8 cellular contexts compared by ENCODE assay signal in genomic region chr2:156908825-156909224, GRCh38.
A peak's percentile ranks its signal among the peaks of the same experiment; 100 is the strongest.
DNase-seq lines count a peak whose midpoint lies in the region; ATAC-seq and TF ChIP-seq lines count a peak whose summit lies in the region.
"Had no signal": no experiment of that assay in that cellular context is flagged by ENCODE, and none has a peak within 500 bp of the region (broad histone marks: within the 10 kb centered on the region; RNA-seq: fewer than 3 reads in every experiment).

No MANE protein-coding gene starts in this region.

- POLR2A ChIA-PET in PC-3 (lab: Charles Lee; ENCODE audit: unreplicated experiment), result no interaction called here

- intact Hi-C loops in PC-3 (cut with micrococcal nuclease), result loop anchor here (1.0 to 5.0 kb wide), 4 partner anchors 26 to 273 kb away; no protein-coding TSS in a partner anchor

- H3F3A ChIP-seq in PC-3 (ENCODE audit: low read length, unreplicated experiment), result peaks cover 10% of the 10 kb centered on the region

- H3K27ac Mint-ChIP-seq in type B pancreatic cell, result no peak overlapping the region
- H3K27ac Mint-ChIP-seq: dendritic cell treated with granulocyte-macrophage colony-stimulating factor and Interleukin-4, amounts not matched to agents 40 ng/mL and 50 ng/mL, for 4 days had no signal

- H3K36me3 ChIP-seq in PC-3 (ENCODE audit: low read depth, low read length), result no peaks in the 10 kb centered on the region

- no peaks in the 10 kb centered on the region for H3K79me2 ChIP-seq in PC-3 (ENCODE audit: low read length)

- no peaks in the 10 kb centered on the region for H3K27me3 Mint-ChIP-seq in type B pancreatic cell
- no peaks in the 10 kb centered on the region for H3K27me3 Mint-ChIP-seq in activated T-cell treated with anti-CD3 and anti-CD28 coated beads, Interleukin-2, amount 50 U/mL, for 4 hours (ENCODE audit: low read depth)

- peak overlapping the region; percentile 70 for H3K27ac ChIP-seq in PC-3 (ENCODE audit: low read length)

- H3K27me3 ChIP-seq in PC-3 (ENCODE audit: low read length), result no peaks in the 10 kb centered on the region

- TF ChIP-seq CTCF in PC-3 (conservative IDR thresholded peaks at IDR 0.05; ENCODE audit: low read depth, low read length), result no peak
- no peak for TF ChIP-seq CTCF in type B pancreatic cell (conservative IDR thresholded peaks at IDR 0.05)

- H4K20me1 ChIP-seq in PC-3 (ENCODE audit: low read length), result no peaks in the 10 kb centered on the region

- CTCF ChIA-PET in PC-3 (lab: Charles Lee), result no interaction called here

- H3K4me3 ChIP-seq in PC-3 (ENCODE audit: low read length) (no peak overlapping the region), skeletal muscle cell (ENCODE audit: low read depth, low read length) (no peak overlapping the region)

- peaks cover 28% of the 10 kb centered on the region for H3K4me1 ChIP-seq in PC-3 (ENCODE audit: insufficient read depth, low read length)

- no peaks in the 10 kb centered on the region for H3K4me1 Mint-ChIP-seq in type B pancreatic cell (ENCODE audit: unreplicated experiment)
- H3K4me1 Mint-ChIP-seq in activated T-cell treated with anti-CD3 and anti-CD28 coated beads, Interleukin-2, amount 50 U/mL, for 4 hours (ENCODE audit: low read depth), result no peaks in the 10 kb centered on the region

- no peaks in the 10 kb centered on the region for H3K9me2 ChIP-seq in PC-3 (replicated peaks; ENCODE audit: low read length)

- peak; percentile 89 for DNase-seq in PC-3
- peak; percentile 34 for DNase-seq in skeletal muscle cell (ENCODE audit: low read depth)
- no peak for DNase-seq in type B pancreatic cell (ENCODE audit: extremely low spot score, unreplicated experiment)
- no peak for DNase-seq in NCI-H748 (lab: John Stamatoyannopoulos, UW; ENCODE audit: unreplicated experiment)
- no peak for DNase-seq in activated T-cell treated with anti-CD3 and anti-CD28 coated beads, Interleukin-2, amount 50 U/mL, for 4 hours

- H3K9ac ChIP-seq in PC-3 (ENCODE audit: low read length), result no peak overlapping the region

- H3K4me3 Mint-ChIP-seq in type B pancreatic cell, result no peak overlapping the region
- no peak overlapping the region for H3K4me3 Mint-ChIP-seq in activated T-cell treated with anti-CD3 and anti-CD28 coated beads, Interleukin-2, amount 50 U/mL, for 4 hours
- H3K4me3 Mint-ChIP-seq: dendritic cell treated with granulocyte-macrophage colony-stimulating factor and Interleukin-4, amounts not matched to agents 40 ng/mL and 50 ng/mL, for 4 days had no signal

- no TSS peak for BruUV-seq in PC-3 (replicated peaks; lab: Mats Ljungman, UMichigan)

- H3K4me2 ChIP-seq in PC-3 (ENCODE audit: low read length), result peak overlapping the region; percentile 23

- no peaks in the 10 kb centered on the region for H3K9me3 ChIP-seq in PC-3 (ENCODE audit: low read length)

- H3K9me3 Mint-ChIP-seq in type B pancreatic cell, result peaks cover 4% of the 10 kb centered on the region
- no peaks in the 10 kb centered on the region for H3K9me3 Mint-ChIP-seq in activated T-cell treated with anti-CD3 and anti-CD28 coated beads, Interleukin-2, amount 50 U/mL, for 4 hours
- H3K9me3 Mint-ChIP-seq: dendritic cell treated with granulocyte-macrophage colony-stimulating factor and Interleukin-4, amounts not matched to agents 40 ng/mL and 50 ng/mL, for 4 days had no signal

- H3K36me3 Mint-ChIP-seq in type B pancreatic cell, result no peaks in the 10 kb centered on the region
- no peaks in the 10 kb centered on the region for H3K36me3 Mint-ChIP-seq in activated T-cell treated with anti-CD3 and anti-CD28 coated beads, Interleukin-2, amount 50 U/mL, for 4 hours (ENCODE audit: insufficient read depth)

- peak; percentile 82 for ATAC-seq in GM19035 (IDR thresholded peaks at IDR 0.05; ENCODE audit: unreplicated experiment)
- peak; percentile 86 for ATAC-seq in HG02870 (IDR thresholded peaks at IDR 0.05; ENCODE audit: unreplicated experiment)
- peak; percentile 90 for ATAC-seq in PC-3
- no peak for ATAC-seq in activated T-cell treated with anti-CD3 and anti-CD28 coated beads, Interleukin-2, amount 50 U/mL, for 4 hours

- no peak overlapping the region for H2AFZ ChIP-seq in PC-3 (ENCODE audit: low read length)

Comparison
In these comparisons a context has a peak if more than half of its experiments do, and no peak if none do; other contexts are left out.
1. ATAC-seq: peak in GM19035 (single experiment), HG02870 (single experiment) and PC-3 (single experiment); none in activated T-cell treated with anti-CD3 and anti-CD28 coated beads, Interleukin-2, amount 50 U/mL, for 4 hours (0 of 2).
2. DNase-seq: peak in PC-3 (single experiment) and skeletal muscle cell (single experiment); none in type B pancreatic cell (single experiment), NCI-H748 (single experiment) and activated T-cell treated with anti-CD3 and anti-CD28 coated beads, Interleukin-2, amount 50 U/mL, for 4 hours (single experiment).